ENCODE assay signal across 14 cellular contexts in the genomic region with DNA sequence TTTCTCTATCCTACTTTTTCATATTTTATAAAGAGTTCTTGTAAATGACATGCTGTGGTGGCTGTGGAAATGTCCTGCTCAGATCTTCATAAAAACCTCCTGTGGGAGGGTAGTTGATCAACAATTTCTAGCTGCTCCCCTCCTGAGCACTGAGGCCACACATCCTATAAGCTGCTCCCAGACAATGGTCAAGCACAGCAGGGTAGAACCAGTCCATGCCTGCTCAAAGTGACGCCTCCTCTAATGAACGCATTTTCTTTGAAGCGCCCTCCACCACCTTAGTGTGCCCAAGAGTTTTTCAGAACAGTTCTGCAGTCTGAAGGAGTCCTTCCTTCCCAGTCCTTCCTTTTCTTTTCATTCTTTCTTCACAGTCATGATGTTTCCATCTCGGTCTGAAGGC.
A peak's percentile ranks its signal among the peaks of the same experiment; 100 is the strongest.
DNase-seq lines count a peak whose midpoint lies in the region; ATAC-seq and TF ChIP-seq lines count a peak whose summit lies in the region.
"Had no signal": no experiment of that assay in that cellular context is flagged by ENCODE, and none has a peak within 500 bp of the region (broad histone marks: within the 10 kb centered on the region; RNA-seq: fewer than 3 reads in every experiment).

No MANE protein-coding gene starts in this region.

- intact Hi-C loops in IMR-90 (cut with micrococcal nuclease) (loop anchor here (5.0 kb wide), 1 partner anchor 530 kb away; no protein-coding TSS in a partner anchor), PC-9 (cut with micrococcal nuclease; ENCODE audit: unreplicated experiment) (loop anchor here (5.0 to 10.0 kb wide), 3 partner anchors 70 to 915 kb away; a partner anchor contains a TSS), head of caudate nucleus (cut with DNase I) (no loop called here)

- no peaks in the 10 kb centered on the region for H3K9me2 ChIP-seq in PC-9 (ENCODE audit: insufficient read depth)

- H3K27ac Mint-ChIP-seq in neural progenitor cell: peak overlapping the region; percentile 44
- H3K27ac Mint-ChIP-seq: CD4-positive, alpha-beta memory T cell; HFFc6 had no signal

- no peak overlapping the region for H3K23ac ChIP-seq in IMR-90 (ENCODE audit: low read depth, low read length)

- H3K9ac ChIP-seq in IMR-90 (ENCODE audit: low read depth, low read length) (no peak overlapping the region), neural progenitor cell (no peak overlapping the region)
- H3K9ac ChIP-seq: GM23248 had no signal

- H3K36me3 ChIP-seq in IMR-90 (ENCODE audit: control insufficient read depth, insufficient read depth, low read length): no peaks in the 10 kb centered on the region
- no peaks in the 10 kb centered on the region for H3K36me3 ChIP-seq in PC-9 (ENCODE audit: low read depth)
- no peaks in the 10 kb centered on the region for H3K36me3 ChIP-seq in neural progenitor cell
- H3K36me3 ChIP-seq: HAP-1 had no signal

- no peaks in the 10 kb centered on the region for H4K20me1 ChIP-seq in IMR-90 (ENCODE audit: insufficient read depth, low read length)
- H4K20me1 ChIP-seq in PC-9 (ENCODE audit: insufficient read depth): no peaks in the 10 kb centered on the region
- H4K20me1 ChIP-seq in neural progenitor cell (ENCODE audit: low read depth): no peaks in the 10 kb centered on the region

- peaks cover 4% of the 10 kb centered on the region for H3K27me3 Mint-ChIP-seq in neural progenitor cell (ENCODE audit: insufficient read depth, low read depth)
- H3K27me3 Mint-ChIP-seq: CD4-positive, alpha-beta memory T cell had no signal

- no peak overlapping the region for H2BK5ac ChIP-seq in IMR-90 (ENCODE audit: low read depth, low read length, poor library complexity, severe bottlenecking)

- H3K4me3 ChIP-seq in IMR-90 (ENCODE audit: insufficient read depth, low read depth, low read length) (no peak overlapping the region), PC-9 (no peak overlapping the region), neural progenitor cell (no peak overlapping the region)
- H3K4me3 ChIP-seq: GM23248, HAP-1 had no signal

- BruUV-seq in IMR-90 (replicated peaks; lab: Mats Ljungman, UMichigan): no TSS peak
- BruUV-seq in PC-9 (replicated peaks; lab: Mats Ljungman, UMichigan): no TSS peak

- peak overlapping the region; percentile 41; the same call in 1 of the 3 replicates for H2BK15ac ChIP-seq in IMR-90 (ENCODE audit: low read depth, low read length)

- H3K9me3 Mint-ChIP-seq in neural progenitor cell: peaks cover 9% of the 10 kb centered on the region
- H3K9me3 Mint-ChIP-seq: HFFc6 had no signal

- no peak for TF ChIP-seq RAD21 in IMR-90 (IDR thresholded peaks at IDR 0.05; ENCODE audit: low read length)

- no peak overlapping the region for H4K91ac ChIP-seq in IMR-90 (ENCODE audit: insufficient read depth, low read depth, low read length)

- in situ Hi-C loops in IMR-90 (cut with MboI; ENCODE audit: low sequenced_read_pairs): no loop called here

- no peak for DNase-seq in IMR-90
- no peak for DNase-seq in PC-9
- peak; percentile 59 for DNase-seq in neural progenitor cell (ENCODE audit: low spot score)
- no peak for DNase-seq in SK-N-DZ (ENCODE audit: low spot score)
- DNase-seq in head of caudate nucleus: no peak
- no peak for DNase-seq in NCI-H524 (lab: John Stamatoyannopoulos, UW)
- DNase-seq: C1 segment of cervical spinal cord; Calu3; CD4-positive, alpha-beta memory T cell; COR-L47; DMS53; GM23248; HFFc6 had no signal

- H3K27me3 ChIP-seq in IMR-90 (ENCODE audit: control insufficient read depth, insufficient read depth, low read length) (no peaks in the 10 kb centered on the region; the same call in 1 of the 2 replicates), PC-9 (ENCODE audit: insufficient read depth, low read depth) (no peaks in the 10 kb centered on the region), neural progenitor cell (no peaks in the 10 kb centered on the region)

- H2AK9ac ChIP-seq in IMR-90 (replicated peaks; ENCODE audit: low read depth, low read length, poor library complexity): no peak overlapping the region

- peaks cover 5% of the 10 kb centered on the region for H3K36me3 Mint-ChIP-seq in neural progenitor cell
- H3K36me3 Mint-ChIP-seq: CD4-positive, alpha-beta memory T cell had no signal

- no peak overlapping the region for H2BK120ac ChIP-seq in IMR-90 (ENCODE audit: low read depth, low read length)

- H4K8ac ChIP-seq in IMR-90 (ENCODE audit: low read depth in 2 of 2, low read length in 2 of 2): no peak overlapping the region

- H3F3A ChIP-seq in PC-9 (ENCODE audit: insufficient read depth, low read depth): no peaks in the 10 kb centered on the region
- no peaks in the 10 kb centered on the region for H3F3A ChIP-seq in neural progenitor cell (ENCODE audit: low read depth)

- H3K4me1 ChIP-seq in IMR-90 (ENCODE audit: control insufficient read depth, insufficient read depth, low read length): peaks cover 4% of the 10 kb centered on the region; the same call in 1 of the 2 replicates
- no peaks in the 10 kb centered on the region for H3K4me1 ChIP-seq in PC-9 (replicated peaks; ENCODE audit: insufficient read depth)
- H3K4me1 ChIP-seq in neural progenitor cell: peaks cover 11% of the 10 kb centered on the region
- H3K4me1 ChIP-seq: HAP-1 had no signal

- H3K79me1 ChIP-seq in IMR-90 (ENCODE audit: low read depth in 1 of 2, low read length in 2 of 2): no peaks in the 10 kb centered on the region

- H3K56ac ChIP-seq in IMR-90 (ENCODE audit: extremely low read depth, insufficient read depth, low read length): no peak overlapping the region

- H4K5ac ChIP-seq in IMR-90 (ENCODE audit: low read depth, low read length): no peak overlapping the region

- dilution Hi-C loops in IMR-90 (cut with HindIII; ENCODE audit: low sequenced_read_pairs, unreplicated experiment): no loop called here

- no peak overlapping the region for H3K27ac ChIP-seq in IMR-90 (ENCODE audit: insufficient read depth, low read length)
- no peak overlapping the region for H3K27ac ChIP-seq in PC-9
- no peak overlapping the region for H3K27ac ChIP-seq in neural progenitor cell
- H3K27ac ChIP-seq: GM23248 had no signal

- no peak overlapping the region for H3K18ac ChIP-seq in IMR-90 (ENCODE audit: low read depth, low read length)

- TF ChIP-seq CTCF in IMR-90 (conservative IDR thresholded peaks at IDR 0.05; ENCODE audit: low read depth, low read length): no peak
- TF ChIP-seq CTCF in PC-9 (conservative IDR thresholded peaks at IDR 0.05): no peak
- no peak for TF ChIP-seq CTCF in neural progenitor cell (IDR thresholded peaks at IDR 0.05)

- ATAC-seq in IMR-90 (ENCODE audit: low read depth): no peak

- H3K4me3 Mint-ChIP-seq in neural progenitor cell: no peak overlapping the region
- H3K4me3 Mint-ChIP-seq: CD4-positive, alpha-beta memory T cell; HFFc6 had no signal

- POLR2A ChIA-PET in IMR-90 (lab: Charles Lee; ENCODE audit: unreplicated experiment): no interaction called here
- POLR2A ChIA-PET in PC-9 (lab: Charles Lee; ENCODE audit: unreplicated experiment): no interaction called here

- H3K79me2 ChIP-seq in PC-9 (ENCODE audit: low read depth): no peaks in the 10 kb centered on the region
- H3K79me2 ChIP-seq in neural progenitor cell (ENCODE audit: low read depth): no peaks in the 10 kb centered on the region

- no peaks in the 10 kb centered on the region for H3K9me1 ChIP-seq in IMR-90 (ENCODE audit: insufficient read depth, low read length)

- H2AFZ ChIP-seq in IMR-90 (replicated peaks; ENCODE audit: low read length, poor library complexity) (no peak overlapping the region), PC-9 (peak overlapping the region; percentile 65; the same call in 1 of the 2 replicates), neural progenitor cell (replicated peaks) (no peak overlapping the region)
- H2AFZ ChIP-seq: GM23248 had no signal

- peaks cover 35% of the 10 kb centered on the region for H3K4me1 Mint-ChIP-seq in neural progenitor cell
- H3K4me1 Mint-ChIP-seq: CD4-positive, alpha-beta memory T cell had no signal

- no peak overlapping the region for H3K14ac ChIP-seq in IMR-90 (replicated peaks; ENCODE audit: low read depth, low read length)

- no peak overlapping the region for H3K4me2 ChIP-seq in IMR-90 (ENCODE audit: low read depth, low read length)
- H3K4me2 ChIP-seq in PC-9: no peak overlapping the region
- no peak overlapping the region for H3K4me2 ChIP-seq in neural progenitor cell

- H2BK20ac ChIP-seq in IMR-90 (ENCODE audit: low read depth, low read length): no peak overlapping the region

- no peak overlapping the region for H3K4ac ChIP-seq in IMR-90 (ENCODE audit: low read depth, low read length)

- WGBS in IMR-90 (ENCODE audit: extremely low coverage in 2 of 2, insufficient read length in 1 of 2), 2 experiments: 100% methylated on average over 2 of the region's 4 CpGs; no CpG with 5 or more reads in 1 of the 2 experiments

- CTCF ChIA-PET in IMR-90 (lab: Yijun Ruan, JAX): no interaction called here
- CTCF ChIA-PET in PC-9 (lab: Charles Lee): no interaction called here

- TF ChIP-seq POLR2A in IMR-90 (IDR thresholded peaks at IDR 0.05; ENCODE audit: low read depth, low read length): no peak

- no peaks in the 10 kb centered on the region for H3K9me3 ChIP-seq in IMR-90 (ENCODE audit: control insufficient read depth, insufficient read depth, low read length)
- H3K9me3 ChIP-seq in PC-9 (ENCODE audit: insufficient read depth, low read depth): no peaks in the 10 kb centered on the region
- H3K9me3 ChIP-seq in neural progenitor cell (ENCODE audit: low read depth): no peaks in the 10 kb centered on the region
- H3K9me3 ChIP-seq: HAP-1 had no signal

- no peak overlapping the region for H2AK5ac ChIP-seq in IMR-90 (ENCODE audit: low read depth, low read length)

TF ChIP-seq in IMR-90, 13 proteins besides CTCF, POLR2A, EP300 and RAD21 (continues in another document):
- TF ChIP-seq FOS (IDR thresholded peaks at IDR 0.05; ENCODE audit: low read depth, low read length) (no peak), NFE2L2 (IDR thresholded peaks at IDR 0.05; ENCODE audit: low read depth, low read length) (no peak), CEBPB (IDR thresholded peaks at IDR 0.05; ENCODE audit: low read depth, low read length) (no peak), MXI1 (IDR thresholded peaks at IDR 0.05; ENCODE audit: borderline replicate concordance, low read depth, low read length) (no peak), SMC3 (IDR thresholded peaks at IDR 0.05; ENCODE audit: low read depth, low read length) (no peak)
- TF ChIP-seq, protein P1, sequence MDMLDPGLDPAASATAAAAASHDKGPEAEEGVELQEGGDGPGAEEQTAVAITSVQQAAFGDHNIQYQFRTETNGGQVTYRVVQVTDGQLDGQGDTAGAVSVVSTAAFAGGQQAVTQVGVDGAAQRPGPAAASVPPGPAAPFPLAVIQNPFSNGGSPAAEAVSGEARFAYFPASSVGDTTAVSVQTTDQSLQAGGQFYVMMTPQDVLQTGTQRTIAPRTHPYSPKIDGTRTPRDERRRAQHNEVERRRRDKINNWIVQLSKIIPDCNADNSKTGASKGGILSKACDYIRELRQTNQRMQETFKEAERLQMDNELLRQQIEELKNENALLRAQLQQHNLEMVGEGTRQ (IDR thresholded peaks at IDR 0.05; ENCODE audit: low read depth, low read length): no peak
